Comparison of ENCODE assay signal across 8 cellular contexts in genomic region chr17:58631523-58632323, GRCh38.
DNase-seq lines count a peak whose midpoint lies in the region; ATAC-seq and TF ChIP-seq lines count a peak whose summit lies in the region.

No MANE protein-coding gene starts in this region.

- peaks cover 2% of the 10 kb centered on the region for H3K36me3 Mint-ChIP-seq in activated naive CD8-positive, alpha-beta T cell treated with anti-CD3 and anti-CD28 coated beads, Interleukin-2, amount 10 ng/mL, durations not matched to agents 7 days and 5 days
- no peaks in the 10 kb centered on the region for H3K36me3 Mint-ChIP-seq in osteocyte (ENCODE audit: unreplicated experiment)

- no peak overlapping the region for H3K4me3 Mint-ChIP-seq in activated naive CD8-positive, alpha-beta T cell treated with anti-CD3 and anti-CD28 coated beads, Interleukin-2, amount 10 ng/mL, durations not matched to agents 7 days and 5 days
- no peak overlapping the region for H3K4me3 Mint-ChIP-seq in osteocyte (ENCODE audit: unreplicated experiment)

- H3K4me1 Mint-ChIP-seq in activated naive CD8-positive, alpha-beta T cell treated with anti-CD3 and anti-CD28 coated beads, Interleukin-2, amount 10 ng/mL, durations not matched to agents 7 days and 5 days, result peaks cover 10% of the 10 kb centered on the region
- peaks cover 8% of the 10 kb centered on the region for H3K4me1 Mint-ChIP-seq in osteocyte (ENCODE audit: unreplicated experiment)

- no peaks in the 10 kb centered on the region for H3K9me3 Mint-ChIP-seq in activated naive CD8-positive, alpha-beta T cell treated with anti-CD3 and anti-CD28 coated beads, Interleukin-2, amount 10 ng/mL, durations not matched to agents 7 days and 5 days
- no peaks in the 10 kb centered on the region for H3K9me3 Mint-ChIP-seq in osteocyte (ENCODE audit: unreplicated experiment)

- peak; percentile 87 for DNase-seq in GM10248 (ENCODE audit: extremely low spot score)
- peak; percentile 85 for DNase-seq in NCI-H1048 (lab: John Stamatoyannopoulos, UW)
- DNase-seq in activated naive CD8-positive, alpha-beta T cell treated with anti-CD3 and anti-CD28 coated beads, Interleukin-2, amount 10 ng/mL, durations not matched to agents 7 days and 5 days, result peak; percentile 92
- peak; percentile 95 for DNase-seq in Right ventricle myocardium superior
- peak; percentile 98 for DNase-seq in osteocyte (ENCODE audit: extremely low spot score, unreplicated experiment)
- DNase-seq in thoracic aorta (ENCODE audit: low spot score), result peak; percentile 68

- no peak overlapping the region for H3K27ac Mint-ChIP-seq in activated naive CD8-positive, alpha-beta T cell treated with anti-CD3 and anti-CD28 coated beads, Interleukin-2, amount 10 ng/mL, durations not matched to agents 7 days and 5 days
- no peak overlapping the region for H3K27ac Mint-ChIP-seq in osteocyte (ENCODE audit: unreplicated experiment)

- H3K9me3 ChIP-seq in thoracic aorta, result no peaks in the 10 kb centered on the region

- intact Hi-C loops in Right ventricle myocardium superior (cut with DNase I), result loop anchor here (1.0 kb wide), 1 partner anchor 113 kb away; no protein-coding TSS in a partner anchor

- H3K36me3 ChIP-seq in thoracic aorta, result no peaks in the 10 kb centered on the region

- peak overlapping the region; percentile 62 for H3K4me3 ChIP-seq in thoracic aorta

- H3K27ac ChIP-seq in thoracic aorta, result peak overlapping the region; percentile 71 to 81

- H3K27me3 Mint-ChIP-seq in activated naive CD8-positive, alpha-beta T cell treated with anti-CD3 and anti-CD28 coated beads, Interleukin-2, amount 10 ng/mL, durations not matched to agents 7 days and 5 days, result peaks cover 2% of the 10 kb centered on the region
- H3K27me3 Mint-ChIP-seq in osteocyte (ENCODE audit: unreplicated experiment), result no peaks in the 10 kb centered on the region

- CTCF ChIA-PET in GM10248 (lab: Yijun Ruan, JAX), result interaction anchor here (0.9 to 2.6 kb wide), 10 partner anchors 8 to 373 kb away, joined by 3 to 13 read pairs (median 4); no protein-coding TSS in a partner anchor

- ATAC-seq in HG02588 (IDR thresholded peaks at IDR 0.05; ENCODE audit: unreplicated experiment) (peak; percentile 75), SK-N-SH treated with all-trans-retinoic acid at 6 μM for 48 hours (peak; percentile 99), Right ventricle myocardium superior (ENCODE audit: poor library complexity) (peak; percentile 99), thoracic aorta (ENCODE audit: insufficient number of reproducible peaks, low FRiP score, low read depth) (peak; percentile 99)
- ATAC-seq in activated naive CD8-positive, alpha-beta T cell treated with anti-CD3 and anti-CD28 coated beads, Interleukin-2, amount 10 ng/mL, durations not matched to agents 7 days and 5 days (ENCODE audit: low read depth), result peak; percentile 90

- TF ChIP-seq CTCF in GM10248 (IDR thresholded peaks at IDR 0.05; ENCODE audit: control extremely low read depth, extremely low read depth, low read depth, missing control alignments) (no peak), osteocyte (IDR thresholded peaks at IDR 0.05) (peak; percentile 47), thoracic aorta (IDR thresholded peaks at IDR 0.05) (no peak)

- POLR2A ChIA-PET in GM10248 (lab: Yijun Ruan, JAX), result interaction anchor here (0.5 to 5.6 kb wide), 53 partner anchors 9 to 1487 kb away, joined by 3 to 238 read pairs (median 5); partner anchors contain the start of genes MTMR4, PRR11, RAD51C and RNF43
- POLR2A ChIA-PET in activated naive CD8-positive, alpha-beta T cell treated with anti-CD3 and anti-CD28 coated beads, Interleukin-2, amount 10 ng/mL, durations not matched to agents 7 days and 5 days (lab: Charles Lee), result interaction anchor here (0.6 to 3.1 kb wide), 62 partner anchors 8 to 782 kb away, joined by 3 to 135 read pairs (median 4); partner anchors contain the start of genes HSF5, MRPS23, MTMR4 and PPM1E

- no peaks in the 10 kb centered on the region for H3K4me1 ChIP-seq in thoracic aorta (ENCODE audit: control insufficient read depth in 1 of 2, low read depth in 2 of 2)

- no peaks in the 10 kb centered on the region for H3K27me3 ChIP-seq in thoracic aorta (replicated peaks; ENCODE audit: insufficient read depth)

TF ChIP-seq in SK-N-SH treated with all-trans-retinoic acid at 6 μM for 48 hours, 23 proteins besides CTCF, POLR2A, EP300 and RAD21 (continues in another document):
- TF ChIP-seq POU6F1 (CRISPR knock-in tag; IDR thresholded peaks at IDR 0.05; ENCODE audit: borderline replicate concordance, low read depth) (peak; percentile 100), OSR1 (CRISPR knock-in tag; IDR thresholded peaks at IDR 0.05) (peak; percentile 44; the same call in 1 of the 2 replicates), PATZ1 (CRISPR knock-in tag; IDR thresholded peaks at IDR 0.05; ENCODE audit: borderline replicate concordance) (peak; percentile 100), ZC3H10 (CRISPR knock-in tag; IDR thresholded peaks at IDR 0.05) (peak; percentile 100), TCF4 (CRISPR knock-in tag; IDR thresholded peaks at IDR 0.05; ENCODE audit: borderline replicate concordance) (peak; percentile 97), ZNF70 (CRISPR knock-in tag; IDR thresholded peaks at IDR 0.05) (peak; percentile 95), CSRNP3 (CRISPR knock-in tag; IDR thresholded peaks at IDR 0.05) (peak; percentile 100), ZFP3 (CRISPR knock-in tag; IDR thresholded peaks at IDR 0.05) (peak; percentile 73), PPARA (CRISPR knock-in tag; IDR thresholded peaks at IDR 0.05; ENCODE audit: borderline replicate concordance) (peak; percentile 99), RARB (CRISPR knock-in tag; IDR thresholded peaks at IDR 0.05) (peak; percentile 100), GLIS3 (CRISPR knock-in tag; IDR thresholded peaks at IDR 0.05) (peak; percentile 100), CREB5 (CRISPR knock-in tag; IDR thresholded peaks at IDR 0.05; ENCODE audit: low read depth) (peak; percentile 100), SNAI2 (CRISPR knock-in tag; IDR thresholded peaks at IDR 0.05) (peak; percentile 99), TOX (CRISPR knock-in tag; IDR thresholded peaks at IDR 0.05; ENCODE audit: borderline replicate concordance) (peak; percentile 100), ARNTL (CRISPR knock-in tag; IDR thresholded peaks at IDR 0.05; ENCODE audit: borderline replicate concordance, low read depth) (peak; percentile 98), ESRRG (CRISPR knock-in tag; IDR thresholded peaks at IDR 0.05) (peak; percentile 100), CSDC2 (CRISPR knock-in tag; IDR thresholded peaks at IDR 0.05) (peak; percentile 98), ZFP30 (CRISPR knock-in tag; IDR thresholded peaks at IDR 0.05) (peak; percentile 93)

Comparison
In these comparisons a context has a peak if more than half of its experiments do, and no peak if none do; other contexts are left out.
1. Peak in every context shown above with its lines: DNase-seq, ATAC-seq, H3K4me3 ChIP-seq and H3K27ac ChIP-seq.